ENCODE assay signal across 8 cellular contexts in the genomic region with DNA sequence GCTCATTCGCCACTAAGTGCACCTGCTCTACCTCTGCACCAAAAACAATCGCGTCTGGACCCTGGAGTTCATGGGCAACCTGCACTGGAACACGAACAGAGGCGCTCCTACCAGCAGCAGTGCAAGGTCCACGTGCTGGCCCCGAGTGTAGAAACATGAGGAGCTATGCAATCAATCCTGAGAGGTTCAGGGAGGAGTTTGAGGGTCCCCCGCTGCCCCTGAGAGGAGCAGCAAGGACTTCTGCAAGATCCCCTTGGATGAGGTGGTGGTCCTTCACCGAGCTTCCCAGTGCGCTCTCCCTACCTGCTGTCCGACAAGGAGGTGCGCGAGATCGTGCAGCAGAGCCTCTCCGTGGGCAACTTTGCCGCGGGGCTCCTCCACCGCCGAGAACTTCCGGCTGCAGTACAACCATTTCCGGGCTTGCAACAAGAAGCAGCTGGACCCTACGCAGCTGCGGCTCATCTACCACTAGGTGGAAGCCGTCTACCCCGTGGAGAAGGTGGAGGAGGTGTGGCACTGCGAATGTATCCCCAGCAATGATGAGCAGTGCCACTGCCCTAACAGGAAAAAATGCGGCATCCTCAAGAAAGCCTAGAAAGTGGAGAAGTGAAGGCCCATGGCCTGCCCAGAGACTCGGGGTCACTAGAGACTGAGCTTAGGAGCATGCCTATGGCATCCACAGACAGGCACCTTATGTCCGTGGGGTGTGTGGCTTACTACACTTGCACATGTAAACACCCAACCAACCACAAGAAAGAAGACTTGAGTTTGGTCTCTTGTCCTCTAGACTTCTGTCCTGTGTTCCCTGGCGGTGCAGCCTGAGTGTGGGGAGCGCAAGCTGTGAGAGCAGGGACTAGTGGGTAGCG. TPM values are rescaled to one million over a fixed set of nuclear protein-coding genes. Genes with fewer than 3 reads are reported as not detected.
DNase-seq lines count a peak whose midpoint lies in the region; ATAC-seq and TF ChIP-seq lines count a peak whose summit lies in the region.
"Not testable (repeated sequence)": the region's sequence is repeated elsewhere in the genome, so short reads cannot be mapped to it uniquely, and the experiment has no call there.

No MANE protein-coding gene starts in this region.

- ATAC-seq in GM18520 (IDR thresholded peaks at IDR 0.05; ENCODE audit: unreplicated experiment) (peak; percentile 99), HG02642 (IDR thresholded peaks at IDR 0.05; ENCODE audit: poor library complexity, unreplicated experiment) (peak; percentile 99)

- not testable (repeated sequence) for H3K27me3 ChIP-seq in SJSA1 (replicated peaks)

- H3K9me3 ChIP-seq in KOPT-K1 (ENCODE audit: insufficient read depth, low read length, poor library complexity, severe bottlenecking); SJSA1 (replicated peaks): not testable (repeated sequence)

- H3K4me3 ChIP-seq in AG09309 (ENCODE audit: control insufficient read depth, low read depth, low read length) = not testable (repeated sequence)
- H3K4me3 ChIP-seq in SJSA1 (peak overlapping the region; percentile 32), skeletal muscle cell (ENCODE audit: low read depth, low read length) (peak overlapping the region; percentile 45)

- TF ChIP-seq CTCF in AG09309 (IDR thresholded peaks at IDR 0.05; ENCODE audit: control insufficient read depth, insufficient read depth, low read depth, low read length, missing control alignments) = peak; percentile 19

- DNase-seq in AG09309 (ENCODE audit: low read depth) = not testable (repeated sequence)
- DNase-seq in SJSA1 (ENCODE audit: low read depth in 1 of 2, low spot score in 2 of 2) = peak; percentile 33 to 70
- DNase-seq in activated effector memory CD4-positive, alpha-beta T cell treated with anti-CD3 and anti-CD28 coated beads, Interleukin-2, amount 50 U/mL, for 16 hours = peak; percentile 75
- peak; percentile 70 for DNase-seq in glomerular visceral epithelial cell (ENCODE audit: extremely low spot score)
- DNase-seq in skeletal muscle cell (ENCODE audit: low read depth) = peak; percentile 7

- not testable (repeated sequence) for H3K36me3 ChIP-seq in KOPT-K1 (ENCODE audit: insufficient read depth, low read length); SJSA1

- peak overlapping the region; percentile 48 for H3K27ac ChIP-seq in KOPT-K1 (ENCODE audit: low read depth, low read length, poor library complexity, severe bottlenecking)
- H3K27ac ChIP-seq in SJSA1 = not testable (repeated sequence)

- H3K4me1 ChIP-seq in SJSA1 (replicated peaks) = not testable (repeated sequence)

RNA-seq across cellular contexts. Expression of a gene that starts 36.3 kb away (rescaled TPM):
- 85.5 and 109 TPM in 2 replicates for total RNA-seq in SJSA1 (2014; rRNA removed; shearing (Covaris generic))
